Comparison of ENCODE assay signal across 8 cellular contexts in genomic region chr9:92138157-92138959, GRCh38. TPM values are rescaled to one million over a fixed set of nuclear protein-coding genes. Genes with fewer than 3 reads are reported as not detected.
DNase-seq lines count a peak whose midpoint lies in the region; ATAC-seq and TF ChIP-seq lines count a peak whose summit lies in the region.

No MANE protein-coding gene starts in this region.

- peak; percentile 78 for DNase-seq in Calu3
- peak; percentile 79 to 91 for DNase-seq in SJCRH30
- peak; percentile 25 to 66 (median 54) for DNase-seq in activated naive CD4-positive, alpha-beta T cell (lab: John Stamatoyannopoulos, UW)
- peak; percentile 73 for DNase-seq in glomerular visceral epithelial cell (ENCODE audit: extremely low spot score)
- DNase-seq in posterior vena cava (ENCODE audit: low spot score): peak; percentile 91
- DNase-seq in aorta: peak; percentile 73 to 92

- CTCF ChIA-PET in Calu3 (lab: Charles Lee): interaction anchor here (0.8 to 1.8 kb wide), 6 partner anchors 9 to 301 kb away, joined by 3 to 4 read pairs (median 3); no protein-coding TSS in a partner anchor

- H3K4me1 ChIP-seq in SJCRH30 (peaks cover 3% of the 10 kb centered on the region), aorta (ENCODE audit: control insufficient read depth in 1 of 2, insufficient read depth in 2 of 2, low read length in 2 of 2) (no peaks in the 10 kb centered on the region)

- peak; percentile 80 for TF ChIP-seq CTCF in Calu3 (IDR thresholded peaks at IDR 0.05; ENCODE audit: unreplicated experiment)

- ATAC-seq in HG03045 (IDR thresholded peaks at IDR 0.05; ENCODE audit: unreplicated experiment) (peak; percentile 49), aorta (ENCODE audit: low FRiP score) (peak; percentile 62), GM21737 (IDR thresholded peaks at IDR 0.05; ENCODE audit: unreplicated experiment) (no peak)

- BruUV-seq in Calu3 (replicated peaks; lab: Mats Ljungman, UMichigan): no TSS peak

- H3K9me3 Mint-ChIP-seq in Calu3 (ENCODE audit: low read depth, unreplicated experiment): no peaks in the 10 kb centered on the region

- intact Hi-C loops in Calu3 (cut with micrococcal nuclease; ENCODE audit: unreplicated experiment): loop anchor here (5.0 kb wide), 1 partner anchor 494 kb away; no protein-coding TSS in a partner anchor
- intact Hi-C loops in posterior vena cava (cut with DNase I): loop anchor here in 1 of 2 donors (10.0 kb wide), 2 partner anchors 106 to 516 kb away; no protein-coding TSS in a partner anchor
- intact Hi-C loops in aorta (cut with DNase I): loop anchor here in 1 of 2 donors (10.0 kb wide), 1 partner anchor 96 kb away; no protein-coding TSS in a partner anchor

- H3K27ac ChIP-seq in SJCRH30 (no peak overlapping the region), aorta (ENCODE audit: low read depth in 1 of 2, low read length in 2 of 2) (no peak overlapping the region)

- H3K4me1 Mint-ChIP-seq in Calu3 (ENCODE audit: low read depth, unreplicated experiment): no peaks in the 10 kb centered on the region

- H3K4me3 ChIP-seq in SJCRH30 (no peak overlapping the region), aorta (ENCODE audit: low read length in 2 of 2) (no peak overlapping the region)

- H3K36me3 ChIP-seq in SJCRH30 (no peaks in the 10 kb centered on the region), aorta (ENCODE audit: control insufficient read depth in 1 of 2, insufficient read depth in 2 of 2, low read length in 1 of 2) (no peaks in the 10 kb centered on the region)

- no peak overlapping the region for H3K4me3 Mint-ChIP-seq in Calu3 (ENCODE audit: low read depth, unreplicated experiment)

- H3K9me3 ChIP-seq in SJCRH30 (replicated peaks) (no peaks in the 10 kb centered on the region), aorta (ENCODE audit: control insufficient read depth, low read length) (no peaks in the 10 kb centered on the region)

- peaks cover 39% of the 10 kb centered on the region for H3K27me3 Mint-ChIP-seq in Calu3 (ENCODE audit: unreplicated experiment)

- WGBS in aorta, 2 donors: 42 to 44% methylated on average over 22 of the region's 22 CpGs

- no peaks in the 10 kb centered on the region for H3K36me3 Mint-ChIP-seq in Calu3 (ENCODE audit: insufficient read depth, unreplicated experiment)

- no peak overlapping the region for H3K27ac Mint-ChIP-seq in Calu3 (ENCODE audit: unreplicated experiment)

- H3K27me3 ChIP-seq in SJCRH30 (no peaks in the 10 kb centered on the region), aorta (ENCODE audit: control insufficient read depth in 1 of 2, insufficient read depth in 2 of 2, low read length in 1 of 2) (no peaks in the 10 kb centered on the region)

RNA-seq across cellular contexts. Expression of gene SPTLC1, which starts 23.1 kb away (rescaled TPM):
- total RNA-seq in Calu3 (2022) (72.7 and 77.0 TPM in 2 replicates), posterior vena cava (10 to 100 TPM; 39.3 to 43.1 TPM), aorta (10 to 100 TPM; 48.1 to 52.2 TPM)
- 112 and 121 TPM in 2 replicates for total RNA-seq in SJCRH30 (2014; rRNA removed; shearing (Covaris generic))
- polyA plus RNA-seq in aorta: 10 to 100 TPM; 22.7 to 39.7 TPM
